ENCODE assay signal across 14 cellular contexts in genomic region chr9:109417585-109418544, GRCh38.
DNase-seq lines count a peak whose midpoint lies in the region; ATAC-seq and TF ChIP-seq lines count a peak whose summit lies in the region.
"Had no signal": no experiment of that assay in that cellular context is flagged by ENCODE, and none has a peak within 500 bp of the region (broad histone marks: within the 10 kb centered on the region; RNA-seq: fewer than 3 reads in every experiment).

No MANE protein-coding gene starts in this region.

- H3K27me3 ChIP-seq in DND-41 (ENCODE audit: insufficient read depth, low read length, poor library complexity) (no peaks in the 10 kb centered on the region), sigmoid colon (no peaks in the 10 kb centered on the region)
- H3K27me3 ChIP-seq: stomach had no signal

- TF ChIP-seq POLR2A in sigmoid colon (IDR thresholded peaks at IDR 0.05): no peak

- H3K4me1 ChIP-seq in DND-41 (ENCODE audit: insufficient read depth, low read length): peaks cover 93% of the 10 kb centered on the region
- H3K4me1 ChIP-seq in sigmoid colon: peaks cover 0 to 16% (median 10%) of the 10 kb centered on the region in 4 donors
- H3K4me1 ChIP-seq: stomach had no signal

- intact Hi-C loops in activated B cell treated with CpG ODN at 0.5 μM for 24 hours (cut with micrococcal nuclease): loop anchor here (5.0 to 10.0 kb wide), 3 partner anchors 554 to 1543 kb away; partner anchors contain the start of gene TXN
- intact Hi-C loops in sigmoid colon (cut with DNase I): loop anchor here (10.0 kb wide), 1 partner anchor 483 kb away; the partner anchor contains the start of genes ABITRAM and ELP1

- H3K36me3 Mint-ChIP-seq in activated B cell treated with CpG ODN at 0.5 μM for 24 hours (ENCODE audit: low read depth): no peaks in the 10 kb centered on the region

- peak overlapping the region; percentile 75 for H3K27ac Mint-ChIP-seq in activated B cell treated with CpG ODN at 0.5 μM for 24 hours
- H3K27ac Mint-ChIP-seq: HFFc6 had no signal

- H3K9ac ChIP-seq in DND-41 (ENCODE audit: low read depth, low read length): peak overlapping the region; percentile 60

- WGBS in sigmoid colon, 2 donors: 87 to 92% methylated on average over 6 of the region's 6 CpGs

- peak overlapping the region; percentile 61 for H3K4me2 ChIP-seq in DND-41 (ENCODE audit: insufficient read depth, low read length)

- H3K4me1 Mint-ChIP-seq in activated B cell treated with CpG ODN at 0.5 μM for 24 hours: peaks cover 64% of the 10 kb centered on the region

- no peak for TF ChIP-seq EP300 in sigmoid colon (IDR thresholded peaks at IDR 0.05)

- no peaks in the 10 kb centered on the region for H3K79me2 ChIP-seq in DND-41 (ENCODE audit: insufficient read depth, low read length)

- CTCF ChIA-PET in activated B cell treated with CpG ODN at 0.5 μM for 24 hours (lab: Charles Lee): no interaction called here

- TF ChIP-seq CTCF in DND-41 (IDR thresholded peaks at IDR 0.05; ENCODE audit: borderline replicate concordance, extremely low read depth, low read length, poor library complexity, severe bottlenecking) (no peak), activated B cell treated with CpG ODN at 0.5 μM for 24 hours (IDR thresholded peaks at IDR 0.05) (no peak), sigmoid colon (IDR thresholded peaks at IDR 0.05) (no peak)

- peak overlapping the region; percentile 92 for H3K27ac ChIP-seq in DND-41 (ENCODE audit: low read length)
- peak overlapping the region; percentile 19 to 69 (median 55) for H3K27ac ChIP-seq in sigmoid colon
- H3K27ac ChIP-seq: stomach had no signal

- no peaks in the 10 kb centered on the region for H4K20me1 ChIP-seq in DND-41 (ENCODE audit: insufficient read depth, low read length)

- H3K36me3 ChIP-seq in DND-41 (ENCODE audit: insufficient read depth, low read length): no peaks in the 10 kb centered on the region
- no peaks in the 10 kb centered on the region for H3K36me3 ChIP-seq in sigmoid colon

- H3K9me3 Mint-ChIP-seq in activated B cell treated with CpG ODN at 0.5 μM for 24 hours: no peaks in the 10 kb centered on the region
- H3K9me3 Mint-ChIP-seq: HFFc6 had no signal

- H2AFZ ChIP-seq in DND-41 (ENCODE audit: low read depth, low read length): no peak overlapping the region

- H3K9me3 ChIP-seq in DND-41 (ENCODE audit: insufficient read depth, low read length, severe bottlenecking) (no peaks in the 10 kb centered on the region), sigmoid colon (no peaks in the 10 kb centered on the region)
- H3K9me3 ChIP-seq: mucosa of descending colon, stomach had no signal

- ATAC-seq in DND-41 (ENCODE audit: insufficient read depth, low read depth) (peak; percentile 65), activated B cell treated with CpG ODN at 0.5 μM for 24 hours (ENCODE audit: low read depth) (no peak), GM21737 (IDR thresholded peaks at IDR 0.05; ENCODE audit: unreplicated experiment) (no peak)

- H3K27me3 Mint-ChIP-seq in activated B cell treated with CpG ODN at 0.5 μM for 24 hours: peaks cover 3% of the 10 kb centered on the region

- POLR2A ChIA-PET in activated B cell treated with CpG ODN at 0.5 μM for 24 hours (lab: Charles Lee): interaction anchor here (0.7 to 2.2 kb wide), 2 partner anchors 18 to 40 kb away, joined by 3 to 14 read pairs; no protein-coding TSS in a partner anchor

- no peak overlapping the region for H3K4me3 Mint-ChIP-seq in activated B cell treated with CpG ODN at 0.5 μM for 24 hours

- DNase-seq in NCI-H146 (lab: John Stamatoyannopoulos, UW): peak; percentile 5
- DNase-seq in NCI-H146 treated with DMSO at 0.1 percent for 48 hours (lab: John Stamatoyannopoulos, UW; ENCODE audit: unreplicated experiment): no peak
- peak; percentile 76 for DNase-seq in DND-41
- no peak for DNase-seq in activated B cell treated with CpG ODN at 0.5 μM for 24 hours
- DNase-seq in sigmoid colon: no peak
- DNase-seq in mesenteric fat pad (ENCODE audit: low spot score): no peak
- DNase-seq in foreskin melanocyte: no peak
- DNase-seq: activated CD4-positive, alpha-beta T cell treated with anti-CD3 and anti-CD28 coated beads for 48 hours; HFFc6; NCI-H2081 treated with DMSO at 0.1 percent for 48 hours; RPMI8226; stomach had no signal

- H3K4me3 ChIP-seq in DND-41 (ENCODE audit: low read depth in 1 of 2, low read length in 2 of 2) (peak overlapping the region in 1 of 2 experiments; percentile 45; a peak in 3 of 4 replicates), sigmoid colon (no peak overlapping the region)
- H3K4me3 ChIP-seq: mucosa of descending colon, stomach had no signal

Comparison
In these comparisons a context has a peak if more than half of its experiments do, and no peak if none do; other contexts are left out.
1. DNase-seq: peak in NCI-H146 (single experiment) and DND-41 (single experiment); none in NCI-H146 treated with DMSO at 0.1 percent for 48 hours (single experiment), activated B cell treated with CpG ODN at 0.5 μM for 24 hours (single experiment), sigmoid colon (single experiment), mesenteric fat pad (single experiment) and foreskin melanocyte (single experiment).